18 cellular contexts compared by ENCODE assay signal in genomic region chr19:16998635-16999194, GRCh38. TPM values are rescaled to one million over a fixed set of nuclear protein-coding genes. Genes with fewer than 3 reads are reported as not detected.
A peak's percentile ranks its signal among the peaks of the same experiment; 100 is the strongest.
DNase-seq lines count a peak whose midpoint lies in the region; ATAC-seq and TF ChIP-seq lines count a peak whose summit lies in the region.
"Had no signal": no experiment of that assay in that cellular context is flagged by ENCODE, and none has a peak within 500 bp of the region (broad histone marks: within the 10 kb centered on the region; RNA-seq: fewer than 3 reads in every experiment).

No MANE protein-coding gene starts in this region.

- H3K27me3 ChIP-seq in left ventricle myocardium inferior (ENCODE audit: low read depth) = peaks cover 4% of the 10 kb centered on the region
- H3K27me3 ChIP-seq: BE2C, BLaER1 had no signal

- TF ChIP-seq CTCF in HEK293 (tag by site-specific recombination; IDR thresholded peaks at IDR 0.05) (no peak), left ventricle myocardium inferior (IDR thresholded peaks at IDR 0.05; ENCODE audit: borderline replicate concordance) (no peak)

- H3K4me1 ChIP-seq in HEK293 (ENCODE audit: control insufficient read depth, insufficient read depth, low read length) (no peaks in the 10 kb centered on the region), left ventricle myocardium inferior (no peaks in the 10 kb centered on the region)
- H3K4me1 ChIP-seq: BE2C, Caco-2 had no signal

- POLR2A ChIA-PET in HEK293 (lab: Yijun Ruan, JAX) = no interaction called here

- CTCF ChIA-PET in activated naive CD4-positive, alpha-beta T cell treated with anti-CD3 and anti-CD28 coated beads for 36 hours (lab: Charles Lee) = no interaction called here
- CTCF ChIA-PET in HEK293 (lab: Yijun Ruan, JAX) = no interaction called here

- H3K36me3 Mint-ChIP-seq in activated naive CD4-positive, alpha-beta T cell treated with anti-CD3 and anti-CD28 coated beads, Interleukin-2, amount 50 U/mL, for 24 hours = no peaks in the 10 kb centered on the region
- H3K36me3 Mint-ChIP-seq in activated naive CD4-positive, alpha-beta T cell treated with anti-CD3 and anti-CD28 coated beads for 36 hours (ENCODE audit: low read depth) = peaks cover 5% of the 10 kb centered on the region
- peaks cover 10% of the 10 kb centered on the region for H3K36me3 Mint-ChIP-seq in central memory CD8-positive, alpha-beta T cell (ENCODE audit: insufficient read depth)
- H3K36me3 Mint-ChIP-seq: CD8-positive, alpha-beta T cell had no signal

- H3K27ac ChIP-seq in HEK293 (ENCODE audit: extremely low read depth, low read depth, low read length) (no peak overlapping the region), left ventricle myocardium inferior (replicated peaks) (no peak overlapping the region)
- H3K27ac ChIP-seq: BLaER1 had no signal

- H3K4me3 Mint-ChIP-seq in activated naive CD4-positive, alpha-beta T cell treated with anti-CD3 and anti-CD28 coated beads, Interleukin-2, amount 50 U/mL, for 24 hours = no peak overlapping the region
- H3K4me3 Mint-ChIP-seq in activated naive CD4-positive, alpha-beta T cell treated with anti-CD3 and anti-CD28 coated beads for 36 hours = no peak overlapping the region
- H3K4me3 Mint-ChIP-seq in central memory CD8-positive, alpha-beta T cell = no peak overlapping the region
- H3K4me3 Mint-ChIP-seq: CD14-positive monocyte; CD8-positive, alpha-beta T cell had no signal

- H3K9me3 ChIP-seq in HEK293 (ENCODE audit: control insufficient read depth, insufficient read depth, low read depth, low read length) (no peaks in the 10 kb centered on the region; the same call in 1 of the 2 replicates), left ventricle myocardium inferior (replicated peaks) (peaks cover 24% of the 10 kb centered on the region)
- H3K9me3 ChIP-seq: BE2C, Caco-2 had no signal

- H3K36me3 ChIP-seq in HEK293 (ENCODE audit: control insufficient read depth in 2 of 2, insufficient read depth in 1 of 2, low read length in 2 of 2) (no peaks in the 10 kb centered on the region), left ventricle myocardium inferior (peaks cover 13% of the 10 kb centered on the region)
- H3K36me3 ChIP-seq: BE2C had no signal

- DNase-seq in activated naive CD4-positive, alpha-beta T cell treated with anti-CD3 and anti-CD28 coated beads for 36 hours = no peak
- no peak for DNase-seq in central memory CD8-positive, alpha-beta T cell (ENCODE audit: low spot score in 2 of 2)
- no peak for DNase-seq in GDM1 (lab: John Stamatoyannopoulos, UW)
- no peak for DNase-seq in left ventricle myocardium inferior
- DNase-seq: 8988T; ACHN; BE2C; C1 segment of cervical spinal cord; Caco-2; Calu3; CD4-positive, CD25-positive, alpha-beta regulatory T cell; CD8-positive, alpha-beta T cell; DMS79 treated with DMSO at 0.1 percent for 48 hours had no signal

- no peak overlapping the region for H3K4me3 ChIP-seq in HEK293 (ENCODE audit: low read depth, low read length)
- no peak overlapping the region for H3K4me3 ChIP-seq in left ventricle myocardium inferior
- H3K4me3 ChIP-seq: BLaER1, GM12878 had no signal

- no peak for ATAC-seq in central memory CD8-positive, alpha-beta T cell (replicated peaks; ENCODE audit: extremely low read depth, poor library complexity, severe bottlenecking)
- ATAC-seq: CD8-positive, alpha-beta T cell; GM12878 had no signal

- peaks cover 5% of the 10 kb centered on the region for H3K9me3 Mint-ChIP-seq in activated naive CD4-positive, alpha-beta T cell treated with anti-CD3 and anti-CD28 coated beads, Interleukin-2, amount 50 U/mL, for 24 hours
- peaks cover 8% of the 10 kb centered on the region for H3K9me3 Mint-ChIP-seq in activated naive CD4-positive, alpha-beta T cell treated with anti-CD3 and anti-CD28 coated beads for 36 hours
- peaks cover 5% of the 10 kb centered on the region for H3K9me3 Mint-ChIP-seq in central memory CD8-positive, alpha-beta T cell

- H3K27ac Mint-ChIP-seq in activated naive CD4-positive, alpha-beta T cell treated with anti-CD3 and anti-CD28 coated beads, Interleukin-2, amount 50 U/mL, for 24 hours = peak overlapping the region; percentile 74
- no peak overlapping the region for H3K27ac Mint-ChIP-seq in activated naive CD4-positive, alpha-beta T cell treated with anti-CD3 and anti-CD28 coated beads for 36 hours
- peak overlapping the region; percentile 21 for H3K27ac Mint-ChIP-seq in central memory CD8-positive, alpha-beta T cell (ENCODE audit: low read depth)
- H3K27ac Mint-ChIP-seq: CD14-positive monocyte; CD8-positive, alpha-beta T cell had no signal

- intact Hi-C loops in activated naive CD4-positive, alpha-beta T cell treated with anti-CD3 and anti-CD28 coated beads for 36 hours (cut with micrococcal nuclease) = no loop called here
- intact Hi-C loops in left ventricle myocardium inferior (cut with micrococcal nuclease) = no loop called here

- peaks cover 26% of the 10 kb centered on the region for H3K4me1 Mint-ChIP-seq in activated naive CD4-positive, alpha-beta T cell treated with anti-CD3 and anti-CD28 coated beads, Interleukin-2, amount 50 U/mL, for 24 hours
- peaks cover 23% of the 10 kb centered on the region for H3K4me1 Mint-ChIP-seq in activated naive CD4-positive, alpha-beta T cell treated with anti-CD3 and anti-CD28 coated beads for 36 hours (ENCODE audit: low read depth)
- peaks cover 25% of the 10 kb centered on the region for H3K4me1 Mint-ChIP-seq in central memory CD8-positive, alpha-beta T cell

- H3K27me3 Mint-ChIP-seq in activated naive CD4-positive, alpha-beta T cell treated with anti-CD3 and anti-CD28 coated beads, Interleukin-2, amount 50 U/mL, for 24 hours = no peaks in the 10 kb centered on the region
- no peaks in the 10 kb centered on the region for H3K27me3 Mint-ChIP-seq in activated naive CD4-positive, alpha-beta T cell treated with anti-CD3 and anti-CD28 coated beads for 36 hours (ENCODE audit: low read depth)
- no peaks in the 10 kb centered on the region for H3K27me3 Mint-ChIP-seq in central memory CD8-positive, alpha-beta T cell

TF ChIP-seq in HEK293, 187 proteins besides CTCF, POLR2A, EP300 and RAD21:
- TF ChIP-seq ZNF140 (tag by site-specific recombination; IDR thresholded peaks at IDR 0.05) (peak; percentile 99), PRDM1 (tag by site-specific recombination; IDR thresholded peaks at IDR 0.05) (no peak), ZNF146 (tag by site-specific recombination; IDR thresholded peaks at IDR 0.05) (peak; percentile 83), ZNF580 (tag by site-specific recombination; IDR thresholded peaks at IDR 0.05) (peak; percentile 57; the same call in 1 of the 2 replicates), ZFP37 (tag by site-specific recombination; IDR thresholded peaks at IDR 0.05) (no peak)

RNA-seq across cellular contexts. Expression of gene CPAMD8, which starts 27.9 kb away (rescaled TPM):
- under 1 TPM; 0.41 to 0.44 TPM for total RNA-seq in activated naive CD4-positive, alpha-beta T cell treated with anti-CD3 and anti-CD28 coated beads for 36 hours
- 13.7 TPM for total RNA-seq in left ventricle myocardium inferior

Comparison
In these comparisons a context has a peak if more than half of its experiments do, and no peak if none do; other contexts are left out.
1. RNA of gene CPAMD8, which starts 27.9 kb away (total RNA-seq): 13.7 TPM in left ventricle myocardium inferior (single experiment); 0.41 to 0.44 TPM in activated naive CD4-positive, alpha-beta T cell treated with anti-CD3 and anti-CD28 coated beads for 36 hours; every median in the first group is over 10 times any median in the second.